12 cellular contexts compared by ENCODE assay signal in genomic region chr15:33985287-33985686, GRCh38. TPM values are rescaled to one million over a fixed set of nuclear protein-coding genes. Genes with fewer than 3 reads are reported as not detected.
DNase-seq lines count a peak whose midpoint lies in the region; TF ChIP-seq lines count a peak whose summit lies in the region.
"Had no signal": no experiment of that assay in that cellular context is flagged by ENCODE, and none has a peak within 500 bp of the region (broad histone marks: within the 10 kb centered on the region; RNA-seq: fewer than 3 reads in every experiment).

No MANE protein-coding gene starts in this region.

- no peaks in the 10 kb centered on the region for H3K27me3 Mint-ChIP-seq in HFFc6 (ENCODE audit: insufficient read depth)
- H3K27me3 Mint-ChIP-seq: effector memory CD8-positive, alpha-beta T cell had no signal

- TF ChIP-seq CTCF in HFFc6 (IDR thresholded peaks at IDR 0.05) (no peak), astrocyte of the cerebellum (IDR thresholded peaks at IDR 0.05; ENCODE audit: low read depth, low read length, missing control alignments) (no peak)

- no peak overlapping the region for H3K4me3 Mint-ChIP-seq in HFFc6
- H3K4me3 Mint-ChIP-seq: effector memory CD8-positive, alpha-beta T cell had no signal

- DNase-seq in HFFc6, result peak; percentile 67
- peak; percentile 69 for DNase-seq in astrocyte of the cerebellum (ENCODE audit: low read depth)
- DNase-seq in hepatic stellate cell (ENCODE audit: low spot score), result peak; percentile 72
- DNase-seq in stromal cell of bone marrow (ENCODE audit: low read depth), result peak; percentile 30
- DNase-seq in cerebellum (ENCODE audit: low spot score), result no peak
- DNase-seq in DMS114 treated with DMSO at 0.1 percent for 48 hours (lab: John Stamatoyannopoulos, UW; ENCODE audit: unreplicated experiment), result no peak
- no peak for DNase-seq in NCI-H524 (lab: John Stamatoyannopoulos, UW)
- no peak for DNase-seq in HT-29 (ENCODE audit: low spot score)
- DNase-seq: effector memory CD8-positive, alpha-beta T cell; GDM1; NCI-H2029 treated with DMSO at 0.1 percent for 48 hours; posterior cingulate gyrus had no signal

- no peaks in the 10 kb centered on the region for H3K36me3 Mint-ChIP-seq in HFFc6 (ENCODE audit: low read depth)

- in situ Hi-C loops in astrocyte of the cerebellum (cut with HindIII; ENCODE audit: low sequenced_read_pairs), result no loop called here

- peaks cover 38% of the 10 kb centered on the region for H3K4me1 Mint-ChIP-seq in HFFc6 (ENCODE audit: low read depth)

- H3K27ac Mint-ChIP-seq in HFFc6, result peak overlapping the region; percentile 56

- no peak overlapping the region for H3K4me3 ChIP-seq in astrocyte of the cerebellum (ENCODE audit: low read depth, low read length)

- no peaks in the 10 kb centered on the region for H3K9me3 Mint-ChIP-seq in HFFc6
- H3K9me3 Mint-ChIP-seq: effector memory CD8-positive, alpha-beta T cell had no signal

RNA-seq across cellular contexts. Expression of gene CHRM5, which starts 17.0 kb away (rescaled TPM):
- under 1 TPM in 1 of 6 experiments, not detected in 5; 0.10 TPM for total RNA-seq in HFFc6 (2021; fragmentation: NEBNext Ultra II Directional; extraction: Animal tissue kit (Norgen Biotek cat#: 25700))
- total RNA-seq in cerebellum, result 0.27 TPM
- total RNA-seq in HT-29 (2014; rRNA removed; shearing (Covaris generic)), result not detected in 2 replicates

RNA-seq across cellular contexts. Expression of gene AVEN, which starts 53.7 kb away (rescaled TPM):
- total RNA-seq in HFFc6 (2021; fragmentation: NEBNext Ultra II Directional; extraction: Animal tissue kit (Norgen Biotek cat#: 25700)), result 10 to 100 TPM; 24.9 to 33.6 (median 27.1) TPM
- 10.2 TPM for total RNA-seq in cerebellum
- 11.9 and 15.0 TPM in 2 replicates for total RNA-seq in HT-29 (2014; rRNA removed; shearing (Covaris generic))

Comparison
In these comparisons a context has a peak if more than half of its experiments do, and no peak if none do; other contexts are left out.
1. DNase-seq: peak in HFFc6 (single experiment), astrocyte of the cerebellum (single experiment), hepatic stellate cell (single experiment) and stromal cell of bone marrow (single experiment); none in cerebellum (single experiment), DMS114 treated with DMSO at 0.1 percent for 48 hours (single experiment), NCI-H524 (0 of 2) and HT-29 (single experiment).